ENCODE assay signal across 22 cellular contexts in genomic region chrX:150610446-150610845, GRCh38.
"Had no signal": no experiment of that assay in that cellular context is flagged by ENCODE, and none has a peak within 500 bp of the region (broad histone marks: within the 10 kb centered on the region; RNA-seq: fewer than 3 reads in every experiment).

No MANE protein-coding gene starts in this region.

- H3K36me3 ChIP-seq: MG63, WERI-Rb-1 had no signal

- H3K4me3 Mint-ChIP-seq: activated CD8-positive, alpha-beta T cell treated with anti-CD3 and anti-CD28 coated beads for 36 hours; activated naive CD8-positive, alpha-beta T cell treated with anti-CD3 and anti-CD28 coated beads, Interleukin-2, amount 50 U/mL, for 24 hours; activated T-cell treated with anti-CD3 and anti-CD28 coated beads, Interleukin-2, amount 50 U/mL, for 72 hours; T-cell had no signal

- H3K36me3 Mint-ChIP-seq: activated naive CD4-positive, alpha-beta T cell treated with anti-CD3 and anti-CD28 coated beads, Interleukin-2, amount 50 U/mL, for 72 hours had no signal

- H3K27me3 Mint-ChIP-seq: activated CD8-positive, alpha-beta T cell treated with anti-CD3 and anti-CD28 coated beads for 36 hours; activated naive CD8-positive, alpha-beta T cell treated with anti-CD3 and anti-CD28 coated beads, Interleukin-2, amount 50 U/mL, for 24 hours had no signal

- H2AFZ ChIP-seq: PC-9 had no signal

- H3K4me3 ChIP-seq: MG63, PC-9, SK-N-MC had no signal

- H3K27ac ChIP-seq: KMS-11, PC-9, SK-N-MC, WERI-Rb-1 had no signal

- H3K9me3 ChIP-seq: MG63 had no signal

- ATAC-seq: activated CD4-positive, CD25-positive, alpha-beta regulatory T cell treated with anti-CD3 and anti-CD28 coated beads, Interleukin-2, amount 50 U/mL, for 24 hours; activated CD8-positive, alpha-beta T cell treated with anti-CD3 and anti-CD28 coated beads for 36 hours; activated naive CD4-positive, alpha-beta T cell treated with anti-CD3 and anti-CD28 coated beads, Interleukin-2, amount 50 U/mL, for 72 hours; activated naive CD8-positive, alpha-beta T cell treated with anti-CD3 and anti-CD28 coated beads, Interleukin-2, amount 50 U/mL, for 24 hours; activated T-cell treated with anti-CD3 and anti-CD28 coated beads, Interleukin-2, amount 50 U/mL, for 72 hours; T-cell had no signal

- H3K4me1 Mint-ChIP-seq: activated naive CD8-positive, alpha-beta T cell treated with anti-CD3 and anti-CD28 coated beads, Interleukin-2, amount 50 U/mL, for 24 hours; T-cell had no signal

- H3K4me2 ChIP-seq: KMS-11, PC-9 had no signal

- H3K27me3 ChIP-seq: MG63 had no signal

- H3K27ac Mint-ChIP-seq: activated CD8-positive, alpha-beta T cell treated with anti-CD3 and anti-CD28 coated beads for 36 hours; activated naive CD4-positive, alpha-beta T cell treated with anti-CD3 and anti-CD28 coated beads, Interleukin-2, amount 50 U/mL, for 72 hours; activated naive CD8-positive, alpha-beta T cell treated with anti-CD3 and anti-CD28 coated beads, Interleukin-2, amount 50 U/mL, for 24 hours; activated T-cell treated with anti-CD3 and anti-CD28 coated beads, Interleukin-2, amount 50 U/mL, for 72 hours; T-cell had no signal

- DNase-seq: activated CD4-positive, alpha-beta T cell treated with anti-CD3 and anti-CD28 coated beads for 4 hours; activated CD8-positive, alpha-beta memory T cell treated with anti-CD3 and anti-CD28 coated beads, Interleukin-2, amount 50 U/mL, for 4 hours; activated CD8-positive, alpha-beta T cell treated with anti-CD3 and anti-CD28 coated beads for 36 hours; activated effector memory CD4-positive, alpha-beta T cell treated with Interleukin-2 at 50 U/mL for 16 hours; activated naive CD4-positive, alpha-beta T cell treated with Interleukin-2 at 50 U/mL for 16 hours; activated naive CD8-positive, alpha-beta T cell treated with anti-CD3 and anti-CD28 coated beads, Interleukin-2, amount 50 U/mL, for 24 hours; activated T-cell treated with anti-CD3 and anti-CD28 coated beads, Interleukin-2, amount 50 U/mL, for 72 hours; amygdala; cerebellar nuclear complex; MG63; NCI-H1694 treated with DMSO at 0.1 percent for 48 hours; NCI-H2029 treated with DMSO at 0.1 percent for 48 hours; NCI-H510A treated with DMSO at 0.1 percent for 48 hours; NCI-H69; NK-92 treated with Interleukin-12 subunit alpha and Interleukin-12 subunit beta, amount 100 ng/mL, for 24 hours; PC-9; T-cell; WERI-Rb-1 had no signal

- H3K9ac ChIP-seq: KMS-11 had no signal
